In the genomic region with DNA sequence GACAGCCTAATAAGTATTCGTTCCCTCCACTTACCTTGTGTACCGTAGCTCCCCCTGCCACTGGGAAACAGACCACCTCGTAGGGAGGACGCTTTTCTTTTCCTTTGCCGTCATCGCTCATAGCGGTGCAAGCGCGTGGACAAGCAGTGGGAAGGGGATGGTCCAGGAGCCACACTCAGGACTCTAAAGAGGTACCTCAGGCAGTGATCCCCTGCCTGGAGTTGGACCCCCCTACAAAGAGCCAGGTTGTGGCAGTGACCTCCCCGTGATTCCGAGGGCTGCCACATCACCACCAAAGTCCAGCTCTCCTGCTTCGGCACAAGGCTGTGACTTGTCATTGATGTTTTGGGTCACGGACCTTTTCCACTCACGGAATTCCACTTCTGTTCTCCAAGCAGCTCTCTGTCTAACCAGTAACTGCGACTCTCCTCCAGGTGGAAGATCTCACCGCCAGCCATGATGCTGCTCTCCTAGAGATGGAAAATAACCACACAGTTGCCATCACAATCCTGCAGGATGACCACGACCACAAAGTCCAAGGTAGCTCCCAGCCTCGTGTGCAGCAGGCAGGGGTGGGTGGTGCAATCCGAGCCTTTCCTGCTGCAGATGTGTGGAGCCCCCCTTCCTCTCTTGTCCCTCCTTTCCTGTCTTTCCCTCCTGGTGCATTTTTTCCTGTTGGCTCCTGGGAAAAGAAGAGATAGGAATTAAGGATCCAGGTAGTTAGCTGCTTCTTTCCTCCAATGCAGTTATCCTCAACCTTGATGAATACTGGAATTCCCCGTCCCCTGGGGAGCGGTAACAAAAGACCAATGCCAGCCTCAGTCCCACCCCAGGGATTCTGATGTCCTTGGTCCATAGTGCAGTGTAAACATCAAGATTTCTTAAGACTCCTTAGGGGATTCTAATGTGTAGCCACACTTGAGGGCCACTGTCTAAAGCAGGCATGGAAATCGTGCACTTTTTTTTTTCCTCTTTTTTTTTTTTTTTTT, we compare ENCODE assay signal across 15 cellular contexts.
DNase-seq lines count a peak whose midpoint lies in the region; ATAC-seq and TF ChIP-seq lines count a peak whose summit lies in the region.
"Had no signal": no experiment of that assay in that cellular context is flagged by ENCODE, and none has a peak within 500 bp of the region (broad histone marks: within the 10 kb centered on the region; RNA-seq: fewer than 3 reads in every experiment).

No MANE protein-coding gene starts in this region.

- no TSS peak for BruUV-seq in PC-3 (replicated peaks; lab: Mats Ljungman, UMichigan)

- H3K4me3 ChIP-seq in GM23338 (no peak overlapping the region), mesenchymal stem cell (ENCODE audit: insufficient read depth in 1 of 2, low read depth in 1 of 2, low read length in 2 of 2) (no peak overlapping the region), spleen (no peak overlapping the region), PC-3 (ENCODE audit: low read length) (no peak overlapping the region)
- H3K4me3 ChIP-seq: BLaER1 treated with 17β-estradiol and CSF1 and Interleukin-3, amounts not matched to agents 10 nM and 100 nM; GM12878 had no signal

- H3K4me1 Mint-ChIP-seq in GM23338 (peaks cover 36% of the 10 kb centered on the region), WTC11 (peaks cover 37% of the 10 kb centered on the region)

- DNase-seq in GM23338 (ENCODE audit: low spot score) (peak; percentile 55), WTC11 (ENCODE audit: low spot score) (no peak), mesenchymal stem cell (peak; percentile 64), spleen (peak; percentile 47), PC-3 (no peak), NCI-H510A (lab: John Stamatoyannopoulos, UW) (no peak)
- DNase-seq: CD8-positive, alpha-beta T cell; DMS 273 treated with DMSO at 0.1 percent for 48 hours; DMS53; DND-41; EL; HCEC 1CT had no signal

- no peak overlapping the region for H2BK120ac ChIP-seq in mesenchymal stem cell (ENCODE audit: low read depth, low read length)

- H3K4me2 ChIP-seq in GM23338, result 0 out of 2 replicates have a peak overlapping the region, but pooled peaks have one; percentile 19
- H3K4me2 ChIP-seq in mesenchymal stem cell (ENCODE audit: low read length, poor library complexity, severe bottlenecking), result no peak overlapping the region
- H3K4me2 ChIP-seq in PC-3 (ENCODE audit: low read length), result no peak overlapping the region

- H3K4me3 Mint-ChIP-seq in GM23338, result no peak overlapping the region
- H3K4me3 Mint-ChIP-seq in WTC11, result no peak overlapping the region
- H3K4me3 Mint-ChIP-seq: B cell; CD8-positive, alpha-beta T cell had no signal

- H3K9me3 Mint-ChIP-seq in GM23338 (no peaks in the 10 kb centered on the region), WTC11 (no peaks in the 10 kb centered on the region)
- H3K9me3 Mint-ChIP-seq: CD8-positive, alpha-beta T cell had no signal

- H3K9me3 ChIP-seq in mesenchymal stem cell (ENCODE audit: control insufficient read depth, low read length) (no peaks in the 10 kb centered on the region), spleen (no peaks in the 10 kb centered on the region), PC-3 (ENCODE audit: low read length) (no peaks in the 10 kb centered on the region)
- H3K9me3 ChIP-seq: BLaER1 treated with 17β-estradiol and CSF1 and Interleukin-3, amounts not matched to agents 10 nM and 100 nM had no signal

- H2BK12ac ChIP-seq in mesenchymal stem cell (ENCODE audit: low read length in 2 of 2), result no peak overlapping the region

- no peak overlapping the region for H3K27ac ChIP-seq in GM23338 (ENCODE audit: low read depth)
- no peak overlapping the region for H3K27ac ChIP-seq in mesenchymal stem cell (ENCODE audit: low read length, poor library complexity, severe bottlenecking)
- H3K27ac ChIP-seq in spleen, result no peak overlapping the region
- H3K27ac ChIP-seq in PC-3 (ENCODE audit: low read length), result no peak overlapping the region
- H3K27ac ChIP-seq: BLaER1 treated with 17β-estradiol and CSF1 and Interleukin-3, amounts not matched to agents 10 nM and 100 nM had no signal

- CTCF ChIA-PET in WTC11 (lab: Charles Lee), result interaction anchor here (0.8 to 3.5 kb wide), 5 partner anchors 15 to 226 kb away, joined by 3 to 16 read pairs (median 3); no protein-coding TSS in a partner anchor
- CTCF ChIA-PET in PC-3 (lab: Charles Lee), result no interaction called here

- no peak for TF ChIP-seq POLR2A in spleen (IDR thresholded peaks at IDR 0.05)

- H2BK5ac ChIP-seq in mesenchymal stem cell (ENCODE audit: low read depth, low read length, poor library complexity, severe bottlenecking), result no peak overlapping the region

- H2BK15ac ChIP-seq in mesenchymal stem cell (ENCODE audit: low read depth, poor library complexity, severe bottlenecking), result no peak overlapping the region

- no peaks in the 10 kb centered on the region for H4K20me1 ChIP-seq in GM23338 (replicated peaks; ENCODE audit: insufficient read depth)
- no peaks in the 10 kb centered on the region for H4K20me1 ChIP-seq in PC-3 (ENCODE audit: low read length)

- H3K36me3 Mint-ChIP-seq in GM23338 (ENCODE audit: low read depth), result no peaks in the 10 kb centered on the region
- no peaks in the 10 kb centered on the region for H3K36me3 Mint-ChIP-seq in WTC11
- H3K36me3 Mint-ChIP-seq: CD8-positive, alpha-beta T cell had no signal

- peak; percentile 57 for ATAC-seq in GM23338
- peak; percentile 19 for ATAC-seq in WTC11
- no peak for ATAC-seq in PC-3
- ATAC-seq: CD8-positive, alpha-beta T cell; GM12878 had no signal

- H3K9ac ChIP-seq in mesenchymal stem cell (ENCODE audit: low read length) (no peak overlapping the region), PC-3 (ENCODE audit: low read length) (no peak overlapping the region)
- H3K9ac ChIP-seq: BLaER1 treated with 17β-estradiol and CSF1 and Interleukin-3, amounts not matched to agents 10 nM and 100 nM had no signal

- H2AK5ac ChIP-seq in mesenchymal stem cell (ENCODE audit: low read length, severe bottlenecking), result no peak overlapping the region

- no peak overlapping the region for H3K14ac ChIP-seq in mesenchymal stem cell (ENCODE audit: low read length in 2 of 2)

- 86% methylated on average over 21 of the region's 22 CpGs for WGBS in mesenchymal stem cell
- WGBS in spleen, 5 donors, result 81 to 89% (median 88%) methylated on average over 22 of the region's 22 CpGs

- H3K79me2 ChIP-seq in GM23338 (replicated peaks; ENCODE audit: insufficient read depth), result no peaks in the 10 kb centered on the region
- H3K79me2 ChIP-seq in PC-3 (ENCODE audit: low read length), result no peaks in the 10 kb centered on the region

- H3K36me3 ChIP-seq in GM23338 (ENCODE audit: insufficient read depth) (no peaks in the 10 kb centered on the region), mesenchymal stem cell (ENCODE audit: control insufficient read depth in 1 of 2, insufficient read depth in 2 of 2, low read depth in 1 of 2, low read length in 2 of 2) (no peaks in the 10 kb centered on the region), spleen (no peaks in the 10 kb centered on the region), PC-3 (ENCODE audit: low read depth, low read length) (no peaks in the 10 kb centered on the region)
- H3K36me3 ChIP-seq: BLaER1 treated with 17β-estradiol and CSF1 and Interleukin-3, amounts not matched to agents 10 nM and 100 nM had no signal

- H3K18ac ChIP-seq in mesenchymal stem cell (ENCODE audit: low read depth in 1 of 2, low read length in 2 of 2), result no peak overlapping the region

- H3K27me3 Mint-ChIP-seq in GM23338 (ENCODE audit: insufficient read depth, low read depth, poor library complexity) (peaks cover 10% of the 10 kb centered on the region), WTC11 (ENCODE audit: low read depth) (no peaks in the 10 kb centered on the region)

- H3K27me3 ChIP-seq in GM23338 (ENCODE audit: insufficient read depth) (no peaks in the 10 kb centered on the region), mesenchymal stem cell (ENCODE audit: control insufficient read depth in 1 of 2, insufficient read depth in 1 of 2, low read length in 2 of 2) (peaks cover 22 to 24% of the 10 kb centered on the region in 2 experiments), spleen (replicated peaks in 1 of 7) (peaks cover 0 to 9% (median 0%) of the 10 kb centered on the region in 7 donors), PC-3 (ENCODE audit: low read length) (peaks cover 71% of the 10 kb centered on the region)
- H3K27me3 ChIP-seq: BLaER1 treated with 17β-estradiol and CSF1 and Interleukin-3, amounts not matched to agents 10 nM and 100 nM had no signal

- POLR2A ChIA-PET in WTC11 (lab: Charles Lee) (no interaction called here), PC-3 (lab: Charles Lee; ENCODE audit: unreplicated experiment) (no interaction called here)

- TF ChIP-seq CTCF in GM23338 (conservative IDR thresholded peaks at IDR 0.05; ENCODE audit: low read depth in 2 of 2) (no peak), WTC11 (IDR thresholded peaks at IDR 0.05) (no peak), spleen (IDR thresholded peaks at IDR 0.05 in 8 of 11, conservative IDR thresholded peaks at IDR 0.05 in 3 of 11) (no peak), PC-3 (conservative IDR thresholded peaks at IDR 0.05; ENCODE audit: low read depth, low read length) (no peak)

- no peaks in the 10 kb centered on the region for H3K79me1 ChIP-seq in mesenchymal stem cell (replicated peaks; ENCODE audit: low read length, poor library complexity, severe bottlenecking)

- no peak overlapping the region for H3K23ac ChIP-seq in mesenchymal stem cell (ENCODE audit: low read length in 2 of 2)

- H4K91ac ChIP-seq in mesenchymal stem cell (ENCODE audit: low read length), result no peak overlapping the region

- H3K4me1 ChIP-seq in GM23338 (ENCODE audit: insufficient read depth) (peaks cover 11% of the 10 kb centered on the region), mesenchymal stem cell (ENCODE audit: control insufficient read depth, insufficient read depth, low read depth, low read length) (peaks cover 10% of the 10 kb centered on the region), spleen (peaks cover 0 to 5% (median 0%) of the 10 kb centered on the region in 6 donors), PC-3 (ENCODE audit: insufficient read depth, low read length) (no peaks in the 10 kb centered on the region)

- H3K27ac Mint-ChIP-seq in GM23338, result no peak overlapping the region
- H3K27ac Mint-ChIP-seq in WTC11, result peak overlapping the region; percentile 9; the same call in 1 of the 2 replicates
- H3K27ac Mint-ChIP-seq: B cell; CD8-positive, alpha-beta T cell had no signal

- no peak overlapping the region for H4K8ac ChIP-seq in mesenchymal stem cell (ENCODE audit: low read length)

- H2AFZ ChIP-seq in GM23338 (no peak overlapping the region; the same call in 1 of the 2 replicates), mesenchymal stem cell (ENCODE audit: low read depth, low read length) (no peak overlapping the region), PC-3 (ENCODE audit: low read length) (no peak overlapping the region)

- intact Hi-C loops in spleen (cut with DNase I; ENCODE audit: low total_unique reads), result no loop called here
- intact Hi-C loops in PC-3 (cut with micrococcal nuclease), result no loop called here

- H3F3A ChIP-seq in GM23338 (replicated peaks; ENCODE audit: low read depth) (no peaks in the 10 kb centered on the region), PC-3 (ENCODE audit: low read length, unreplicated experiment) (no peaks in the 10 kb centered on the region)

- H3K9me2 ChIP-seq in GM23338 (ENCODE audit: insufficient read depth) (no peaks in the 10 kb centered on the region), PC-3 (replicated peaks; ENCODE audit: low read length) (no peaks in the 10 kb centered on the region)

- no peak overlapping the region for H3K4ac ChIP-seq in mesenchymal stem cell (ENCODE audit: low read depth in 1 of 2, low read length in 2 of 2)

Comparison
In these comparisons a context has a peak if more than half of its experiments do, and no peak if none do; other contexts are left out.
1. DNase-seq: peak in GM23338 (single experiment), mesenchymal stem cell (single experiment) and spleen (single experiment); none in WTC11 (single experiment), PC-3 (single experiment) and NCI-H510A (single experiment).